ENCODE assay signal across 12 cellular contexts in the genomic region with DNA sequence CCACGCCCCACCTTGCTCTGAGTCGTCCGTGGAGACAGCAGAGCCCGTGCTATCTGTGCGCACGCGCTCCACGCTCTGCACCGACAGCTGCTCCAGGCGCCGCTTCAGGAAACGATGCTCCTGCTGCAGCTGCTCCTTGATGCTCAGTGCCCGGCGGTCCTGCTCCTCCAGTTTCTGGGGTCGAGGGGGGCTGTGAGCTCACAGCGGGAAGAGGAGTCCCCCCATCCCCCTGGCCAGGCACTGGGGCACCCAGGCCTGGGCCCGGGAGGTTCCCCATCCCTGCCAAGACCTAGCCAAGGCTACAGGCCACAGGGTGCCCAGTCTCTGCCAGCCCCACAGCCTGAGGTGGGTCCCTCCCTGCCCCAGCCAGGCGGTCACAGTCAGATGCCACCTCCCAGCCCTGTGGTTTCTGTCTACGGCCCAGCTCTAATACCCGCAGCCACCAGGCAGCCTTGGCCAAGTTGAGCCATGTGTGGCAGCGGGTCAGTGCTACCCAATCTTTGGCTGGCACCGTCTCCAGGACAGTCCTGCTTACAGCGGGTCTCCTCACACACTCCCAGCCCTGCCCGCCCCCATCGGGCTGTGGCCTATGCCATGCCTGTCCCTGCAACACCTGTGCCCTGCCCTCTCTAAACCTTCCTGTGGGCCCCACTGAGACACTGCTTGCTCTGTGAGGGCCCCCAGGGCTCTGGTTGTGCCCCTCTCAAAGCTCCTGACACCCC. TPM values are rescaled to one million over a fixed set of nuclear protein-coding genes. Genes with fewer than 3 reads are reported as not detected.
DNase-seq lines count a peak whose midpoint lies in the region; ATAC-seq and TF ChIP-seq lines count a peak whose summit lies in the region.
"Had no signal": no experiment of that assay in that cellular context is flagged by ENCODE, and none has a peak within 500 bp of the region (broad histone marks: within the 10 kb centered on the region; RNA-seq: fewer than 3 reads in every experiment).

No MANE protein-coding gene starts in this region.

- H3K27me3 Mint-ChIP-seq in endodermal cell (ENCODE audit: insufficient read depth): no peaks in the 10 kb centered on the region

- TF ChIP-seq CTCF in HEK293 (tag by site-specific recombination; IDR thresholded peaks at IDR 0.05): no peak
- no peak for TF ChIP-seq CTCF in endodermal cell (conservative IDR thresholded peaks at IDR 0.05)
- no peak for TF ChIP-seq CTCF in psoas muscle (IDR thresholded peaks at IDR 0.05)
- no peak for TF ChIP-seq CTCF in PC-3 (conservative IDR thresholded peaks at IDR 0.05; ENCODE audit: low read depth, low read length)

- H2AFZ ChIP-seq in PC-3 (ENCODE audit: low read length): no peak overlapping the region

- intact Hi-C loops in psoas muscle (cut with DNase I) (no loop called here), PC-3 (cut with micrococcal nuclease) (no loop called here)

- H3K36me3 ChIP-seq in HEK293 (ENCODE audit: control insufficient read depth in 2 of 2, insufficient read depth in 1 of 2, low read length in 2 of 2) (peaks cover 0 to 71% of the 10 kb centered on the region in 2 experiments; a peak in 1 of 3 replicates), endodermal cell (ENCODE audit: control insufficient read depth, insufficient read depth, low read length) (peaks cover 33% of the 10 kb centered on the region), psoas muscle (ENCODE audit: insufficient read depth in 1 of 2, low read depth in 1 of 2) (peaks cover 0 to 76% of the 10 kb centered on the region in 2 donors), PC-3 (ENCODE audit: low read depth, low read length) (no peaks in the 10 kb centered on the region)

- H3K9me3 ChIP-seq in HEK293 (ENCODE audit: control insufficient read depth, insufficient read depth, low read depth, low read length) (no peaks in the 10 kb centered on the region), endodermal cell (ENCODE audit: control insufficient read depth, low read length) (no peaks in the 10 kb centered on the region), psoas muscle (no peaks in the 10 kb centered on the region), PC-3 (ENCODE audit: low read length) (no peaks in the 10 kb centered on the region)
- H3K9me3 ChIP-seq: gastroesophageal sphincter, neutrophil had no signal

- H3K27ac Mint-ChIP-seq in endodermal cell: no peak overlapping the region
- H3K27ac Mint-ChIP-seq: HFFc6 had no signal

- 92 to 95% methylated on average over 8 to 25 of the region's 25 CpGs for WGBS in endodermal cell (ENCODE audit: insufficient coverage in 1 of 2, insufficient read length in 1 of 2), 2 experiments
- WGBS in psoas muscle, 3 donors: 71 to 88% (median 77%) methylated on average over 21 to 25 of the region's 25 CpGs

- H3K4me3 ChIP-seq in HEK293 (ENCODE audit: low read depth, low read length) (no peak overlapping the region), endodermal cell (ENCODE audit: low read length) (no peak overlapping the region), psoas muscle (no peak overlapping the region), PC-3 (ENCODE audit: low read length) (no peak overlapping the region)
- H3K4me3 ChIP-seq: gastroesophageal sphincter had no signal

- H3K79me2 ChIP-seq in PC-3 (ENCODE audit: low read length): no peaks in the 10 kb centered on the region

- peaks cover 23% of the 10 kb centered on the region for H3K36me3 Mint-ChIP-seq in endodermal cell (ENCODE audit: low read depth)

- H3K4me1 ChIP-seq in HEK293 (ENCODE audit: control insufficient read depth, insufficient read depth, low read length): no peaks in the 10 kb centered on the region
- H3K4me1 ChIP-seq in endodermal cell (ENCODE audit: control insufficient read depth, insufficient read depth, low read length): no peaks in the 10 kb centered on the region
- H3K4me1 ChIP-seq in psoas muscle: peaks cover 16% of the 10 kb centered on the region
- no peaks in the 10 kb centered on the region for H3K4me1 ChIP-seq in PC-3 (ENCODE audit: insufficient read depth, low read length)

- H3K27ac ChIP-seq in HEK293 (ENCODE audit: extremely low read depth, low read depth, low read length): no peak overlapping the region
- H3K27ac ChIP-seq in endodermal cell (ENCODE audit: low read depth, low read length): no peak overlapping the region
- H3K27ac ChIP-seq in psoas muscle: no peak overlapping the region
- H3K27ac ChIP-seq in PC-3 (ENCODE audit: low read length): no peak overlapping the region
- H3K27ac ChIP-seq: gastroesophageal sphincter, neutrophil had no signal

- H3F3A ChIP-seq in PC-3 (ENCODE audit: low read length, unreplicated experiment): no peaks in the 10 kb centered on the region

- H3K9me2 ChIP-seq in PC-3 (replicated peaks; ENCODE audit: low read length): no peaks in the 10 kb centered on the region

- H3K4me2 ChIP-seq in PC-3 (ENCODE audit: low read length): no peak overlapping the region

- no peak overlapping the region for H3K9ac ChIP-seq in endodermal cell (ENCODE audit: extremely low read depth, low read length, poor library complexity, severe bottlenecking)
- H3K9ac ChIP-seq in PC-3 (ENCODE audit: low read length): no peak overlapping the region

- DNase-seq in Daoy (ENCODE audit: low read depth): peak; percentile 3
- DNase-seq in endodermal cell: peak; percentile 42
- peak; percentile 12 to 50 for DNase-seq in psoas muscle
- no peak for DNase-seq in PC-3
- DNase-seq in GOT3 (lab: John Stamatoyannopoulos, UW): no peak
- DNase-seq: HFFc6, KG1, NCI-H2029 treated with DMSO at 0.1 percent for 48 hours had no signal

- POLR2A ChIA-PET in HEK293 (lab: Yijun Ruan, JAX): interaction anchor here (1.5 kb wide), 1 partner anchor 9 kb away, joined by 3 read pairs; the partner anchor contains the start of genes HAUS3 and POLN
- POLR2A ChIA-PET in PC-3 (lab: Charles Lee; ENCODE audit: unreplicated experiment): no interaction called here

- ATAC-seq in psoas muscle (peak in 1 of 4 donors; percentile 46), PC-3 (no peak), GM21390 (IDR thresholded peaks at IDR 0.05; ENCODE audit: unreplicated experiment) (no peak)
- ATAC-seq: gastroesophageal sphincter had no signal

- BruUV-seq in PC-3 (replicated peaks; lab: Mats Ljungman, UMichigan): no TSS peak

- H3K4me3 Mint-ChIP-seq in endodermal cell: no peak overlapping the region
- H3K4me3 Mint-ChIP-seq: HFFc6 had no signal

- no peaks in the 10 kb centered on the region for H3K9me3 Mint-ChIP-seq in endodermal cell
- H3K9me3 Mint-ChIP-seq: HFFc6 had no signal

- no peaks in the 10 kb centered on the region for H4K20me1 ChIP-seq in PC-3 (ENCODE audit: low read length)

- H3K4me1 Mint-ChIP-seq in endodermal cell: no peaks in the 10 kb centered on the region

- CTCF ChIA-PET in HEK293 (lab: Yijun Ruan, JAX) (no interaction called here), PC-3 (lab: Charles Lee) (no interaction called here)

- no peaks in the 10 kb centered on the region for H3K27me3 ChIP-seq in endodermal cell (ENCODE audit: control insufficient read depth, insufficient read depth, low read length, poor library complexity, severe bottlenecking)
- H3K27me3 ChIP-seq in psoas muscle (ENCODE audit: insufficient read depth in 3 of 3, low read length in 2 of 3): no peaks in the 10 kb centered on the region
- H3K27me3 ChIP-seq in PC-3 (ENCODE audit: low read length): no peaks in the 10 kb centered on the region
- H3K27me3 ChIP-seq: gastroesophageal sphincter, neutrophil had no signal

TF ChIP-seq in HEK293, 187 proteins besides CTCF, POLR2A, EP300 and RAD21:
- no peak for TF ChIP-seq ZBTB21 (tag by site-specific recombination; IDR thresholded peaks at IDR 0.05)
- TF ChIP-seq ZNF24 (tag by site-specific recombination; IDR thresholded peaks at IDR 0.05): no peak
- 0 out of 2 replicates have a peak, but pooled peaks have one; percentile 19 for TF ChIP-seq ZNF692 (tag by site-specific recombination; IDR thresholded peaks at IDR 0.05)
- TF ChIP-seq ZNF311 (tag by site-specific recombination; IDR thresholded peaks at IDR 0.05; ENCODE audit: borderline replicate concordance): no peak
- no peak for TF ChIP-seq ZNF626 (tag by site-specific recombination; IDR thresholded peaks at IDR 0.05)
- TF ChIP-seq ZNF843 (tag by site-specific recombination; IDR thresholded peaks at IDR 0.05): no peak

RNA-seq across cellular contexts. Expression of gene HAUS3, which starts 9.3 kb away (rescaled TPM):
- 13.4 and 29.3 TPM in 2 replicates for total RNA-seq in Daoy (2014; rRNA removed; shearing (Covaris generic))
- total RNA-seq in endodermal cell (10 to 100 TPM; 17.0 to 22.6 TPM), psoas muscle (1 to 10 TPM; 4.2 to 7.4 (median 5.1) TPM), PC-3 (2014; rRNA removed) (6.2 and 9.5 TPM in 2 replicates)
- 17.3 TPM for polyA plus RNA-seq in endodermal cell (2013, experiment 1 of 2)
- polyA plus RNA-seq in endodermal cell (2013, experiment 2 of 2): 17.0 TPM
- 10 to 100 TPM in 1 of 3 donors, 1 to 10 TPM in 2; 5.3 to 16.1 (median 5.8) TPM for polyA plus RNA-seq in psoas muscle

RNA-seq across cellular contexts. Expression of gene POLN, which starts 9.3 kb away (rescaled TPM):
- total RNA-seq in Daoy (2014; rRNA removed; shearing (Covaris generic)): 0.54 and 1.4 TPM in 2 replicates
- total RNA-seq in endodermal cell: 1 to 10 TPM; 2.8 to 2.9 TPM
- polyA plus RNA-seq in endodermal cell (2013, experiment 1 of 2): 1.0 TPM
- 0.70 TPM for polyA plus RNA-seq in endodermal cell (2013, experiment 2 of 2)
- total RNA-seq in psoas muscle: 1 to 10 TPM in 3 of 4 donors, under 1 TPM in 1; 0.84 to 3.0 (median 1.8) TPM
- under 1 TPM; 0.44 to 0.95 (median 0.80) TPM for polyA plus RNA-seq in psoas muscle
- total RNA-seq in PC-3 (2014; rRNA removed): 0.26 and 1.5 TPM in 2 replicates

RNA-seq across cellular contexts. Expression of gene MXD4, which starts 10.7 kb away (rescaled TPM):
- 5.8 and 7.5 TPM in 2 replicates for total RNA-seq in Daoy (2014; rRNA removed; shearing (Covaris generic))
- total RNA-seq in endodermal cell (10 to 100 TPM; 46.0 to 78.8 TPM), psoas muscle (10 to 100 TPM; 18.8 to 36.7 (median 35.3) TPM), PC-3 (2014; rRNA removed) (18.9 and 27.6 TPM in 2 replicates)
- polyA plus RNA-seq in endodermal cell (2013, experiment 1 of 2): 44.5 TPM
- polyA plus RNA-seq in endodermal cell (2013, experiment 2 of 2): 46.2 TPM
- 10 to 100 TPM; 15.4 to 29.9 (median 23.3) TPM for polyA plus RNA-seq in psoas muscle

Comparison
In these comparisons a context has a peak if more than half of its experiments do, and no peak if none do; other contexts are left out.
1. DNase-seq: peak in Daoy (single experiment), endodermal cell (single experiment) and psoas muscle (2 of 2); none in PC-3 (single experiment) and GOT3 (single experiment).